ENCODE assay signal across 1 cellular context in genomic region chr2:25955869-25956535, GRCh38.
TF ChIP-seq lines count a peak whose summit lies in the region.

No MANE protein-coding gene starts in this region.

TF ChIP-seq in GM12878, 131 proteins besides CTCF, POLR2A, EP300 and RAD21 (continued from another document):
- TF ChIP-seq POLR2AphosphoS2 (IDR thresholded peaks at IDR 0.05; ENCODE audit: low read depth, low read length): no peak
- TF ChIP-seq PRDM15 (CRISPR knock-in tag; IDR thresholded peaks at IDR 0.05): no peak
- TF ChIP-seq ZNF217 (IDR thresholded peaks at IDR 0.05): no peak
- TF ChIP-seq RBBP5 (conservative IDR thresholded peaks at IDR 0.05): no peak
- TF ChIP-seq SMC3 (IDR thresholded peaks at IDR 0.05; ENCODE audit: borderline replicate concordance, low read length): no peak; the same call in 1 of the 2 replicates
- no peak for TF ChIP-seq KAT2A (conservative IDR thresholded peaks at IDR 0.05; ENCODE audit: control insufficient read depth, low read depth, low read length)
- no peak for TF ChIP-seq CEBPZ (IDR thresholded peaks at IDR 0.05; ENCODE audit: low read depth, low read length)
- TF ChIP-seq USF2 (IDR thresholded peaks at IDR 0.05; ENCODE audit: borderline replicate concordance, low read depth, low read length): no peak
- TF ChIP-seq RELA (IDR thresholded peaks at IDR 0.05; ENCODE audit: borderline replicate concordance, partially characterized antibody): no peak
- no peak for TF ChIP-seq NR2C2 (IDR thresholded peaks at IDR 0.05; ENCODE audit: borderline replicate concordance, control insufficient read depth, insufficient read length, low read depth)
- TF ChIP-seq, protein P1, sequence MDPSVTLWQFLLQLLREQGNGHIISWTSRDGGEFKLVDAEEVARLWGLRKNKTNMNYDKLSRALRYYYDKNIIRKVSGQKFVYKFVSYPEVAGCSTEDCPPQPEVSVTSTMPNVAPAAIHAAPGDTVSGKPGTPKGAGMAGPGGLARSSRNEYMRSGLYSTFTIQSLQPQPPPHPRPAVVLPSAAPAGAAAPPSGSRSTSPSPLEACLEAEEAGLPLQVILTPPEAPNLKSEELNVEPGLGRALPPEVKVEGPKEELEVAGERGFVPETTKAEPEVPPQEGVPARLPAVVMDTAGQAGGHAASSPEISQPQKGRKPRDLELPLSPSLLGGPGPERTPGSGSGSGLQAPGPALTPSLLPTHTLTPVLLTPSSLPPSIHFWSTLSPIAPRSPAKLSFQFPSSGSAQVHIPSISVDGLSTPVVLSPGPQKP (IDR thresholded peaks at IDR 0.05; ENCODE audit: low read depth, low read length): no peak
- TF ChIP-seq LARP7 (IDR thresholded peaks at IDR 0.05): no peak
- TF ChIP-seq MEF2B (IDR thresholded peaks at IDR 0.05; ENCODE audit: partially characterized antibody, poor library complexity, severe bottlenecking): no peak
- TF ChIP-seq, protein P2, sequence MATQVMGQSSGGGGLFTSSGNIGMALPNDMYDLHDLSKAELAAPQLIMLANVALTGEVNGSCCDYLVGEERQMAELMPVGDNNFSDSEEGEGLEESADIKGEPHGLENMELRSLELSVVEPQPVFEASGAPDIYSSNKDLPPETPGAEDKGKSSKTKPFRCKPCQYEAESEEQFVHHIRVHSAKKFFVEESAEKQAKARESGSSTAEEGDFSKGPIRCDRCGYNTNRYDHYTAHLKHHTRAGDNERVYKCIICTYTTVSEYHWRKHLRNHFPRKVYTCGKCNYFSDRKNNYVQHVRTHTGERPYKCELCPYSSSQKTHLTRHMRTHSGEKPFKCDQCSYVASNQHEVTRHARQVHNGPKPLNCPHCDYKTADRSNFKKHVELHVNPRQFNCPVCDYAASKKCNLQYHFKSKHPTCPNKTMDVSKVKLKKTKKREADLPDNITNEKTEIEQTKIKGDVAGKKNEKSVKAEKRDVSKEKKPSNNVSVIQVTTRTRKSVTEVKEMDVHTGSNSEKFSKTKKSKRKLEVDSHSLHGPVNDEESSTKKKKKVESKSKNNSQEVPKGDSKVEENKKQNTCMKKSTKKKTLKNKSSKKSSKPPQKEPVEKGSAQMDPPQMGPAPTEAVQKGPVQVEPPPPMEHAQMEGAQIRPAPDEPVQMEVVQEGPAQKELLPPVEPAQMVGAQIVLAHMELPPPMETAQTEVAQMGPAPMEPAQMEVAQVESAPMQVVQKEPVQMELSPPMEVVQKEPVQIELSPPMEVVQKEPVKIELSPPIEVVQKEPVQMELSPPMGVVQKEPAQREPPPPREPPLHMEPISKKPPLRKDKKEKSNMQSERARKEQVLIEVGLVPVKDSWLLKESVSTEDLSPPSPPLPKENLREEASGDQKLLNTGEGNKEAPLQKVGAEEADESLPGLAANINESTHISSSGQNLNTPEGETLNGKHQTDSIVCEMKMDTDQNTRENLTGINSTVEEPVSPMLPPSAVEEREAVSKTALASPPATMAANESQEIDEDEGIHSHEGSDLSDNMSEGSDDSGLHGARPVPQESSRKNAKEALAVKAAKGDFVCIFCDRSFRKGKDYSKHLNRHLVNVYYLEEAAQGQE (IDR thresholded peaks at IDR 0.05; ENCODE audit: low read depth, low read length): no peak
- no peak for TF ChIP-seq MYB (IDR thresholded peaks at IDR 0.05; ENCODE audit: borderline replicate concordance, low read depth, low read length)
